ENCODE assay signal across 24 cellular contexts in the genomic region with DNA sequence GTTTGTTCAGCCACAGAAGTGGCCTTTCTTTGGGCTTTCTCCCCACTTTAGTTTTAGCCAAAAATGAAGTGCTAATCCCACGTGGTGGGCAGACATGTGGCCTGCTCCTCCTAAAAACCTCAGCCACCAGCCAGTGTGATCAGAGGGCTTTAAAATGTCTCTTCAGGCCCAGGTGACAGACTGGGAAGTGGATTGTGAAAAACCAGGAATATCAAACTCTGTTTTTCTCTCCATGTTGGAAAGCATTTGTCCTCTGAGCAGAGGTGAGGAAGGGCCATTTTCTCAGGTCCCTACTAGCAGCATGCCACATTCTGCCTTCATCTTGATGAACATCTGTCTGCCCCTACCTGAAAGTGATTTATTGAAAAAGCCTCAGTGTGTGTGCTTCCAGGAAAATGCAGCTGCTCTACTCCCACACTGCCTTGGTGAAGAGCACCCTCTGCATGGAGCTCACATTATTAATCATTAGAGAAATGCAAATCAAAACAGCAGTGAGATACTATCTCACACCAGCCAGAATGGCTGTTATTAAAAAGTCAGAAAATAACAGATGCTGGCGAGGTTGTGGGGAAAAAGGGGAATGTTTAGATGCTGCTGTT.
DNase-seq lines count a peak whose midpoint lies in the region; ATAC-seq and TF ChIP-seq lines count a peak whose summit lies in the region.
"Had no signal": no experiment of that assay in that cellular context is flagged by ENCODE, and none has a peak within 500 bp of the region (broad histone marks: within the 10 kb centered on the region; RNA-seq: fewer than 3 reads in every experiment).

No MANE protein-coding gene starts in this region.

- no peaks in the 10 kb centered on the region for H3K27me3 ChIP-seq in transverse colon
- H3K27me3 ChIP-seq: body of pancreas, pancreas, sigmoid colon, stomach had no signal

- H3K27me3 Mint-ChIP-seq in stimulated activated naive CD8-positive, alpha-beta T cell treated with anti-CD3 and anti-CD28 coated beads, Interleukin-15, Interleukin-2, amounts not matched to agents 100 ng/mL and 50 ng/mL, for 24 hours, result no peaks in the 10 kb centered on the region
- H3K27me3 Mint-ChIP-seq in stimulated activated naive CD8-positive, alpha-beta T cell treated with anti-CD3 and anti-CD28 coated beads, Interleukin-15, amount 100 ng/mL, for 72 hours, result no peaks in the 10 kb centered on the region
- H3K27me3 Mint-ChIP-seq: activated naive CD8-positive, alpha-beta T cell had no signal

- intact Hi-C loops in OCI-LY7 (cut with micrococcal nuclease; ENCODE audit: unreplicated experiment), result no loop called here
- intact Hi-C loops in transverse colon (cut with DNase I; ENCODE audit: low total_unique reads), result no loop called here

- H3K27ac ChIP-seq in OCI-LY7 (ENCODE audit: low read depth, low read length, poor library complexity, severe bottlenecking) (no peak overlapping the region), temporal lobe (ENCODE audit: low read depth, low read length) (peak overlapping the region; percentile 7), transverse colon (no peak overlapping the region)
- H3K27ac ChIP-seq: body of pancreas, pancreas, sigmoid colon, stomach had no signal

- peak overlapping the region; percentile 76 for H2AFZ ChIP-seq in OCI-LY7 (ENCODE audit: low read length)

- in situ Hi-C loops in transverse colon (cut with MboI; ENCODE audit: low pct_ligation_motif_present in 1 of 4, low pct_unique_long_range_greater_than_20kb in 1 of 4, low sequenced_read_pairs in 3 of 4), result no loop called here

- CTCF ChIA-PET in OCI-LY7 (lab: Charles Lee; ENCODE audit: unreplicated experiment), result interaction anchor here (0.8 kb wide), 1 partner anchor 62 kb away, joined by 3 read pairs; no protein-coding TSS in a partner anchor

- H3K27ac Mint-ChIP-seq in stimulated activated naive CD8-positive, alpha-beta T cell treated with anti-CD3 and anti-CD28 coated beads, Interleukin-15, Interleukin-2, amounts not matched to agents 100 ng/mL and 50 ng/mL, for 24 hours, result peak overlapping the region; percentile 34
- peak overlapping the region in 1 of 2 donors; percentile 76 for H3K27ac Mint-ChIP-seq in stimulated activated naive CD8-positive, alpha-beta T cell treated with anti-CD3 and anti-CD28 coated beads, Interleukin-15, amount 100 ng/mL, for 72 hours
- H3K27ac Mint-ChIP-seq: activated naive CD8-positive, alpha-beta T cell; effector memory CD8-positive, alpha-beta T cell had no signal

- H3K4me1 ChIP-seq in OCI-LY7 (ENCODE audit: insufficient read depth, low read length, poor library complexity, severe bottlenecking) (peaks cover 48% of the 10 kb centered on the region), transverse colon (peaks cover 0 to 14% (median 3%) of the 10 kb centered on the region in 4 donors)
- H3K4me1 ChIP-seq: body of pancreas, pancreas, sigmoid colon had no signal

- H3K36me3 ChIP-seq in OCI-LY7 (ENCODE audit: insufficient read depth, low read length) (no peaks in the 10 kb centered on the region; the same call in 1 of the 2 replicates), transverse colon (no peaks in the 10 kb centered on the region)
- H3K36me3 ChIP-seq: HAP-1, pancreas, sigmoid colon, stomach had no signal

- 0 out of 2 replicates have a peak, but pooled peaks have one; percentile 13 for TF ChIP-seq CTCF in OCI-LY7 (conservative IDR thresholded peaks at IDR 0.05; ENCODE audit: low read length)
- no peak for TF ChIP-seq CTCF in transverse colon (IDR thresholded peaks at IDR 0.05)

- no peaks in the 10 kb centered on the region for H3K9me3 ChIP-seq in OCI-LY7 (ENCODE audit: low read length)
- H3K9me3 ChIP-seq in transverse colon, result no peaks in the 10 kb centered on the region
- H3K9me3 ChIP-seq: body of pancreas, HAP-1, pancreas, sigmoid colon, stomach had no signal

- H3K4me3 ChIP-seq in OCI-LY7 (ENCODE audit: low read depth, low read length, poor library complexity, severe bottlenecking) (no peak overlapping the region), transverse colon (no peak overlapping the region)
- H3K4me3 ChIP-seq: body of pancreas, HAP-1, pancreas, sigmoid colon, stomach had no signal

- no peak for ATAC-seq in stimulated activated naive CD8-positive, alpha-beta T cell treated with anti-CD3 and anti-CD28 coated beads, Interleukin-15, amount 100 ng/mL, for 72 hours
- ATAC-seq in HG03196 (IDR thresholded peaks at IDR 0.05; ENCODE audit: unreplicated experiment), result no peak
- no peak for ATAC-seq in GM21526 (IDR thresholded peaks at IDR 0.05; ENCODE audit: low FRiP score, unreplicated experiment)
- ATAC-seq: body of pancreas; effector memory CD8-positive, alpha-beta T cell; left cardiac atrium; natural killer cell; pancreas; PC-3 had no signal

- peaks cover 4% of the 10 kb centered on the region for H3K9me3 Mint-ChIP-seq in stimulated activated naive CD8-positive, alpha-beta T cell treated with anti-CD3 and anti-CD28 coated beads, Interleukin-15, Interleukin-2, amounts not matched to agents 100 ng/mL and 50 ng/mL, for 24 hours
- no peaks in the 10 kb centered on the region for H3K9me3 Mint-ChIP-seq in stimulated activated naive CD8-positive, alpha-beta T cell treated with anti-CD3 and anti-CD28 coated beads, Interleukin-15, amount 100 ng/mL, for 72 hours
- H3K9me3 Mint-ChIP-seq: effector memory CD8-positive, alpha-beta T cell; natural killer cell had no signal

- no peak for TF ChIP-seq POLR2A in transverse colon (IDR thresholded peaks at IDR 0.05)

- 77 to 100% methylated on average over 1 to 2 of the region's 2 CpGs for WGBS in transverse colon (ENCODE audit: low coverage in 1 of 2), 2 donors

- no peak for TF ChIP-seq EP300 in transverse colon (IDR thresholded peaks at IDR 0.05; ENCODE audit: low read depth)

- no peaks in the 10 kb centered on the region for H3K79me2 ChIP-seq in OCI-LY7 (ENCODE audit: insufficient read depth, low read depth, low read length)

- no peak for DNase-seq in stimulated activated naive CD8-positive, alpha-beta T cell treated with anti-CD3 and anti-CD28 coated beads, Interleukin-15, amount 100 ng/mL, for 72 hours
- DNase-seq in OCI-LY7 (ENCODE audit: low spot score), result no peak
- DNase-seq in globus pallidus (ENCODE audit: low spot score), result peak; percentile 48
- no peak for DNase-seq in transverse colon
- DNase-seq: activated CD4-positive, alpha-beta T cell treated with anti-CD3 and anti-CD28 coated beads, Interleukin-2, amount 50 U/mL, for 48 hours; activated T-cell treated with anti-CD3 and anti-CD28 coated beads, Interleukin-2, amount 50 U/mL, for 1 hour; body of pancreas; effector memory CD8-positive, alpha-beta T cell; KBM-7; left cardiac atrium; mesenchymal stem cell; natural killer cell; NCI-H2081 treated with DMSO at 0.1 percent for 48 hours; NCI-H526 treated with DMSO at 0.1 percent for 48 hours; pancreas; PC-3; sigmoid colon; stomach had no signal

- no peaks in the 10 kb centered on the region for H4K20me1 ChIP-seq in OCI-LY7 (ENCODE audit: insufficient read depth, low read length)

- no TSS peak for BruUV-seq in OCI-LY7 (replicated peaks; lab: Mats Ljungman, UMichigan)

- peaks cover 69% of the 10 kb centered on the region for H3K4me1 Mint-ChIP-seq in stimulated activated naive CD8-positive, alpha-beta T cell treated with anti-CD3 and anti-CD28 coated beads, Interleukin-15, Interleukin-2, amounts not matched to agents 100 ng/mL and 50 ng/mL, for 24 hours (ENCODE audit: low read depth)
- H3K4me1 Mint-ChIP-seq in stimulated activated naive CD8-positive, alpha-beta T cell treated with anti-CD3 and anti-CD28 coated beads, Interleukin-15, amount 100 ng/mL, for 72 hours, result peaks cover 79% of the 10 kb centered on the region

- no peak overlapping the region for H3K4me2 ChIP-seq in OCI-LY7 (ENCODE audit: low read length)

- H3K9me2 ChIP-seq in OCI-LY7 (ENCODE audit: insufficient read depth, low read length), result no peaks in the 10 kb centered on the region

- H3K4me3 Mint-ChIP-seq in stimulated activated naive CD8-positive, alpha-beta T cell treated with anti-CD3 and anti-CD28 coated beads, Interleukin-15, Interleukin-2, amounts not matched to agents 100 ng/mL and 50 ng/mL, for 24 hours, result no peak overlapping the region
- H3K4me3 Mint-ChIP-seq in stimulated activated naive CD8-positive, alpha-beta T cell treated with anti-CD3 and anti-CD28 coated beads, Interleukin-15, amount 100 ng/mL, for 72 hours, result peak overlapping the region in 1 of 2 donors; percentile 7
- H3K4me3 Mint-ChIP-seq: activated naive CD8-positive, alpha-beta T cell; effector memory CD8-positive, alpha-beta T cell; natural killer cell had no signal

- no peaks in the 10 kb centered on the region for H3K36me3 Mint-ChIP-seq in stimulated activated naive CD8-positive, alpha-beta T cell treated with anti-CD3 and anti-CD28 coated beads, Interleukin-15, Interleukin-2, amounts not matched to agents 100 ng/mL and 50 ng/mL, for 24 hours (ENCODE audit: low read depth)
- H3K36me3 Mint-ChIP-seq: activated naive CD8-positive, alpha-beta T cell; natural killer cell had no signal

- POLR2A ChIA-PET in OCI-LY7 (lab: Charles Lee), result interaction anchor here (0.8 to 1.5 kb wide), 4 partner anchors 8 to 23 kb away, joined by 3 to 4 read pairs (median 3); no protein-coding TSS in a partner anchor
